8 cellular contexts compared by ENCODE assay signal in the genomic region with DNA sequence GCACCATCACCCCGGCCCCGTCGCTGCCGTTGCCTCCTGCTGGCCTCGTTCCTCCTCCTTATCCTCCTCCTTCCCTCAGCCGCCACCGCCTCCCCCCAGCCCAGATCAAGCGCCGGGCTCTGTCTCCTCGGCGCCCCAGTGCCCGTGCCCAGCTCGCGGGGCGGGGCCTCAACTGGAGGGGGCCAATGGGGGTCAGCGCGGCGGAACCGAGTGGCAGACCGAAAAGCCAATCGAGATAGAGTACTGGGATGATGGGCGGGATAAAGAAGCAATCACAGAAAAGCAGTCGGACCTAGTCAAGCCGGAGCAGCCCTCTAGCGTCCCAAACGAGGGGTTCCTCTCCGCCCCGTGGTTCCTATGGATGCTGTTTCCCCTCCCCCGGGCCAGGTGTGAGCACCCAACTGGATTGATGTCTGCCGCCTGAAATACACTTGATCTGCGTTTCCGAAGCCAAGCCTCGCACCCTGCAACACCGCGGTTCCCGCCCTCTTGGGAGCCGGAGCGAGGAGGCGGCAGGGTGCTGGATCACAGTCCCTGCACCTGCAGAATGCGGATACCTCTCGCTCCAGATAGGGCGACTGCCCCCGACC. TPM values are rescaled to one million over a fixed set of nuclear protein-coding genes. Genes with fewer than 3 reads are reported as not detected.
DNase-seq lines count a peak whose midpoint lies in the region; ATAC-seq and TF ChIP-seq lines count a peak whose summit lies in the region.

A gene (minus strand): TSS at position 121 of the 590 bp plus-strand sequence.

- peak within 1 kb of the TSS in 1 of 2 donors; percentile 53 for H3K27ac ChIP-seq in left lung

- H3K36me3 ChIP-seq in left lung = no peaks in the 10 kb centered on the region

- intact Hi-C loops in left lung (cut with DNase I) = no loop called here

- peak within 1 kb of the TSS; percentile 45 to 53 for H3K4me3 ChIP-seq in left lung

- peaks cover 10 to 25% of the 10 kb centered on the region in 2 donors for H3K4me1 ChIP-seq in left lung

- H3K9me3 ChIP-seq in left lung = no peaks in the 10 kb centered on the region

- peaks cover 41 to 78% of the 10 kb centered on the region in 2 donors for H3K27me3 ChIP-seq in left lung

- DNase-seq in AG08395 (ENCODE audit: low spot score) (peak; percentile 99), NCI-H510A (lab: John Stamatoyannopoulos, UW) (peak; percentile 88), dermis microvascular lymphatic vessel endothelial cell (ENCODE audit: low read depth in 2 of 2) (peak; percentile 92 to 97), left lung (peak; percentile 86 to 90)
- peak; percentile 88 to 92 for DNase-seq in activated CD4-positive, alpha-beta T cell treated with anti-CD3 and anti-CD28 coated beads, Interleukin-2, amount 50 U/mL, for 48 hours
- DNase-seq in stimulated activated CD4-positive, alpha-beta T cell treated with anti-CD3 and anti-CD28 coated beads, Interleukin-2, amount 100 ng/mL, for 24 hours = peak; percentile 87 to 89

- peak; percentile 98 for ATAC-seq in GM19025 (IDR thresholded peaks at IDR 0.05; ENCODE audit: low read depth, unreplicated experiment)
- ATAC-seq in HG03280 (IDR thresholded peaks at IDR 0.05; ENCODE audit: unreplicated experiment) = peak; percentile 95
- ATAC-seq in left lung = peak; percentile 96

- peak in 1 of 2 donors; percentile 41 for TF ChIP-seq CTCF in left lung (IDR thresholded peaks at IDR 0.05)

RNA-seq across cellular contexts. Expression of the gene that starts here (rescaled TPM):
- 0.89 and 1.5 TPM in 2 replicates for total RNA-seq in dermis microvascular lymphatic vessel endothelial cell
- 1 to 10 TPM; 2.4 to 4.4 TPM for total RNA-seq in left lung
